ENCODE assay signal across 8 cellular contexts in the genomic region with DNA sequence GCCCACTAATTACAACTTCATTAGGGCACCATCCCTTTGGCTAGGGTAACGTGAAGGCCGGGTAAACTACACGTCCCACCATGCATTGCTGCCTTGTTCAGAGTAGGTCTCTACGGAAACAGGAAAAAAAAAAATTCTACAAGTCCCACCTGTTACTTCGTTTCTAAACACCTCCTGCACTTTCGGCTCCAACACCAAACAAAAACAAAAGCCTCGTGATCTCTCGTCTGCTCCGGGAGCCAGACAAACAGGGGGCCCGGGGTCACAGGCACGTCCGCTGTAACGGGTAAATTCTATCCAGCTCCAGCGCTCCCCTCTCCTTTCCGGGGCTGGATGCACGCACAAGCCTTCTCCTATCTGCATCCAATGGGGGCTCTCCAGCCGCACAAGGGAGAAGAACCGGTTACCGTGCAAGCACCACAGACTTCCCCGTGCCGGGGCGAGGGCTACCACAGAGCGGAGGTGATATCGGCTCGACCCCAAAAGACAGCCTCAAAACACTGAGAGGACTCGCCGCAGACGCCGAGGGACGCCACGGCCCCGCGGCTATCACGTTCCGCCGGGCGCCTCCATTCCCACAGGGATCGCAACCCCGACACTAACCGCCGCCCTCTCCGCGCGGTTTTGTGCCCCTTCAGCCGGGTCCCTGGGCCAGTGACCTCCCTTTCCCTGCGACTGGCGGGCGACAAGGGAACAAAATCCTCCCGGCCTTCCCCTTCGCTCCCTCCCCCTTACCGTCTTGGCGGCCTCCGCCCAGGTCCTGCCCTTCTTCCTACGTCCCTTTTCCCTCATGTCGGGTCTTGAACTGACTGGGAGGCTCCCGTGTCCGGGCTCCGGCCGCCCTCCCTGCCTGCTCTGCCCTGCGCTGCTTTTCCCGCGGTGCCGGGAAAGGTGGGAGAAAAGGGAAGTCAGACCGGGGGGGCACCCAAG. TPM values are rescaled to one million over a fixed set of nuclear protein-coding genes. Genes with fewer than 3 reads are reported as not detected.
DNase-seq lines count a peak whose midpoint lies in the region; TF ChIP-seq lines count a peak whose summit lies in the region.

No MANE protein-coding gene starts in this region.

- H3K4me1 Mint-ChIP-seq in activated naive CD4-positive, alpha-beta T cell treated with anti-CD3 and anti-CD28 coated beads for 36 hours (ENCODE audit: low read depth): peaks cover 48% of the 10 kb centered on the region

- no peaks in the 10 kb centered on the region; the same call in 1 of the 2 replicates for H4K20me1 ChIP-seq in GM23248 (ENCODE audit: insufficient read depth)
- H4K20me1 ChIP-seq in osteoblast (ENCODE audit: insufficient read depth, low read length): peaks cover 30% of the 10 kb centered on the region

- H3K9me3 ChIP-seq in GM23248 (ENCODE audit: low read depth): no peaks in the 10 kb centered on the region
- no peaks in the 10 kb centered on the region for H3K9me3 ChIP-seq in osteoblast (ENCODE audit: low read depth, low read length)
- no peaks in the 10 kb centered on the region for H3K9me3 ChIP-seq in testis

- in situ Hi-C loops in GM23248 (cut with MboI): no loop called here
- in situ Hi-C loops in SK-MEL-5 (cut with HindIII; ENCODE audit: low pct_unique_long_range_greater_than_20kb, low sequenced_read_pairs): no loop called here

- H3K9me3 Mint-ChIP-seq in activated naive CD4-positive, alpha-beta T cell treated with anti-CD3 and anti-CD28 coated beads for 36 hours: no peaks in the 10 kb centered on the region

- peak overlapping the region; percentile 92 for H3K4me2 ChIP-seq in GM23248 (ENCODE audit: unreplicated experiment)
- H3K4me2 ChIP-seq in osteoblast (ENCODE audit: insufficient read depth, low read length): peak overlapping the region; percentile 98

- H3K27me3 Mint-ChIP-seq in activated naive CD4-positive, alpha-beta T cell treated with anti-CD3 and anti-CD28 coated beads for 36 hours (ENCODE audit: low read depth): no peaks in the 10 kb centered on the region

- H3K27ac ChIP-seq in GM23248 (peak overlapping the region; percentile 90), osteoblast (ENCODE audit: low read depth, low read length) (peak overlapping the region; percentile 97), testis (peak overlapping the region; percentile 84 to 95)

- H2AFZ ChIP-seq in GM23248: peak overlapping the region; percentile 95
- peak overlapping the region; percentile 96 for H2AFZ ChIP-seq in osteoblast (ENCODE audit: low read length)

- no peak for TF ChIP-seq POLR2A in testis (IDR thresholded peaks at IDR 0.05)

- H3K27me3 ChIP-seq in GM23248 (replicated peaks; ENCODE audit: insufficient read depth) (no peaks in the 10 kb centered on the region), osteoblast (ENCODE audit: insufficient read depth, low read length) (no peaks in the 10 kb centered on the region), testis (no peaks in the 10 kb centered on the region)

- H3K4me3 Mint-ChIP-seq in activated naive CD4-positive, alpha-beta T cell treated with anti-CD3 and anti-CD28 coated beads for 36 hours: peak overlapping the region; percentile 91

- H3K9ac ChIP-seq in GM23248: peak overlapping the region; percentile 92

- peak; percentile 73 for DNase-seq in DMS79 treated with DMSO at 0.1 percent for 48 hours (lab: John Stamatoyannopoulos, UW)
- DNase-seq in GM23248: peak; percentile 78
- DNase-seq in LHCN-M2 (ENCODE audit: low read depth): peak; percentile 71
- DNase-seq in SK-MEL-5 (ENCODE audit: low read depth, low spot score): peak; percentile 76
- peak; percentile 72 for DNase-seq in activated naive CD4-positive, alpha-beta T cell treated with anti-CD3 and anti-CD28 coated beads for 36 hours
- peak; percentile 63 for DNase-seq in globus pallidus (ENCODE audit: low spot score)
- DNase-seq in osteoblast (ENCODE audit: insufficient read length, low spot score, missing footprints): peak; percentile 86
- DNase-seq in testis: peak; percentile 86

- peak overlapping the region; percentile 88 for H3K4me3 ChIP-seq in GM23248
- peak overlapping the region; percentile 99 for H3K4me3 ChIP-seq in osteoblast (ENCODE audit: insufficient read depth, low read length)
- H3K4me3 ChIP-seq in testis: peak overlapping the region; percentile 91 to 92

- 0 to 1% methylated on average over 52 to 64 of the region's 64 CpGs for WGBS in GM23248 (ENCODE audit: low coverage in 1 of 2, low lambda C conversion rate in 2 of 2, missing lambda C conversion rate in 2 of 2), 2 experiments
- 0% methylated on average over 26 to 64 of the region's 64 CpGs for WGBS in testis, 2 donors

- peaks cover 11% of the 10 kb centered on the region; the same call in 1 of the 2 replicates for H3F3A ChIP-seq in GM23248 (ENCODE audit: insufficient read depth)

- CTCF ChIA-PET in activated naive CD4-positive, alpha-beta T cell treated with anti-CD3 and anti-CD28 coated beads for 36 hours (lab: Charles Lee): interaction anchor here (0.5 to 3.0 kb wide), 3 partner anchors 24 to 591 kb away, joined by 5 to 30 read pairs (median 5); no protein-coding TSS in a partner anchor

- H3K79me2 ChIP-seq in GM23248 (ENCODE audit: insufficient read depth) (peaks cover 49% of the 10 kb centered on the region), osteoblast (ENCODE audit: insufficient read depth, low read length) (peaks cover 54% of the 10 kb centered on the region)

- peaks cover 3% of the 10 kb centered on the region for H3K36me3 Mint-ChIP-seq in activated naive CD4-positive, alpha-beta T cell treated with anti-CD3 and anti-CD28 coated beads for 36 hours (ENCODE audit: low read depth)

- H3K4me1 ChIP-seq in GM23248 (ENCODE audit: insufficient read depth): peaks cover 22% of the 10 kb centered on the region
- peaks cover 18% of the 10 kb centered on the region for H3K4me1 ChIP-seq in osteoblast (ENCODE audit: insufficient read depth, low read length)
- H3K4me1 ChIP-seq in testis: peaks cover 8% of the 10 kb centered on the region

- no peak for TF ChIP-seq CTCF in osteoblast (IDR thresholded peaks at IDR 0.05; ENCODE audit: extremely low read depth, low read depth, low read length)
- no peak for TF ChIP-seq CTCF in testis (IDR thresholded peaks at IDR 0.05)

- peak overlapping the region; percentile 93 for H3K27ac Mint-ChIP-seq in activated naive CD4-positive, alpha-beta T cell treated with anti-CD3 and anti-CD28 coated beads for 36 hours

- intact Hi-C loops in activated naive CD4-positive, alpha-beta T cell treated with anti-CD3 and anti-CD28 coated beads for 36 hours (cut with micrococcal nuclease): loop anchor here (1.0 to 5.0 kb wide), 12 partner anchors 25 to 910 kb away; a partner anchor contains a TSS
- intact Hi-C loops in testis (cut with DNase I; ENCODE audit: low total_unique reads): no loop called here

- H3K36me3 ChIP-seq in GM23248 (ENCODE audit: low read depth): no peaks in the 10 kb centered on the region
- H3K36me3 ChIP-seq in osteoblast (ENCODE audit: insufficient read depth, low read length): peaks cover 11% of the 10 kb centered on the region
- no peaks in the 10 kb centered on the region for H3K36me3 ChIP-seq in testis (ENCODE audit: low read depth, missing control alignments)

- no peaks in the 10 kb centered on the region for H3K9me2 ChIP-seq in GM23248 (ENCODE audit: insufficient read depth)

RNA-seq across cellular contexts. Expression of a gene that starts 0.6 kb away (rescaled TPM):
- total RNA-seq in GM23248 (2014; rRNA removed; shearing (Covaris generic)): 7.0 and 9.5 TPM in 2 replicates
- polyA plus RNA-seq in GM23248 (2016; fragmentation: Nextera tagmentation; extraction: Ambion mirVana) (4.5 and 4.9 TPM in 2 replicates), testis (ENCODE audit: insufficient read depth, low read depth, low replicate concordance) (43.3 TPM)
- total RNA-seq in LHCN-M2 (2014; rRNA removed) (8.7 and 13.7 TPM in 2 replicates), osteoblast (13.0 and 15.0 TPM in 2 replicates), testis (10 to 100 TPM; 40.9 to 51.9 TPM)
- polyA plus RNA-seq in LHCN-M2 (2012): 3.9 TPM
- total RNA-seq in SK-MEL-5 (2014; rRNA removed; shearing (Covaris generic)): 19.9 and 24.8 TPM in 2 replicates
- 19.4 and 25.8 TPM in 2 replicates for polyA plus RNA-seq in SK-MEL-5 (2015; cell fraction: cytosol; rRNA removed)
- 18.9 and 22.2 TPM in 2 replicates for polyA plus RNA-seq in SK-MEL-5 (2015; cell fraction: nucleus; rRNA removed)
- total RNA-seq in activated naive CD4-positive, alpha-beta T cell treated with anti-CD3 and anti-CD28 coated beads for 36 hours: 10 to 100 TPM; 25.2 to 29.1 TPM

Comparison
In these comparisons a context has a peak if more than half of its experiments do, and no peak if none do; other contexts are left out.
1. Peak in every context shown above with its lines: DNase-seq, H3K4me3 ChIP-seq and H3K27ac ChIP-seq.